Comparison of ENCODE assay signal across 23 cellular contexts in genomic region chr20:53797085-53797484, GRCh38.
"Had no signal": no experiment of that assay in that cellular context is flagged by ENCODE, and none has a peak within 500 bp of the region (broad histone marks: within the 10 kb centered on the region; RNA-seq: fewer than 3 reads in every experiment).

No MANE protein-coding gene starts in this region.

- ATAC-seq: activated CD4-positive, alpha-beta T cell treated with anti-CD3 and anti-CD28 coated beads for 36 hours; activated CD8-positive, alpha-beta T cell treated with anti-CD3 and anti-CD28 coated beads for 36 hours; activated T-helper 17 cell treated with anti-CD3 and anti-CD28 coated beads, Interleukin-2, amount 50 U/mL, for 72 hours had no signal

- H3K9me3 Mint-ChIP-seq: activated CD8-positive, alpha-beta T cell treated with anti-CD3 and anti-CD28 coated beads for 36 hours; activated naive CD4-positive, alpha-beta T cell treated with anti-CD3 and anti-CD28 coated beads for 36 hours; central memory CD8-positive, alpha-beta T cell had no signal

- H3K27ac ChIP-seq: VCaP had no signal

- H3K27ac Mint-ChIP-seq: activated CD4-positive, alpha-beta T cell treated with anti-CD3 and anti-CD28 coated beads for 36 hours; activated CD8-positive, alpha-beta T cell treated with anti-CD3 and anti-CD28 coated beads for 36 hours; activated naive CD4-positive, alpha-beta T cell treated with anti-CD3 and anti-CD28 coated beads for 36 hours; activated naive CD8-positive, alpha-beta T cell; activated T-helper 17 cell treated with anti-CD3 and anti-CD28 coated beads, Interleukin-2, amount 50 U/mL, for 72 hours; brain had no signal

- H3K4me3 Mint-ChIP-seq: activated CD4-positive, alpha-beta T cell treated with anti-CD3 and anti-CD28 coated beads for 36 hours; activated CD8-positive, alpha-beta T cell treated with anti-CD3 and anti-CD28 coated beads for 36 hours; activated naive CD4-positive, alpha-beta T cell treated with anti-CD3 and anti-CD28 coated beads for 36 hours; activated naive CD8-positive, alpha-beta T cell; activated T-helper 17 cell treated with anti-CD3 and anti-CD28 coated beads, Interleukin-2, amount 50 U/mL, for 72 hours; brain; central memory CD8-positive, alpha-beta T cell had no signal

- DNase-seq: activated CD4-positive, alpha-beta T cell treated with anti-CD3 and anti-CD28 coated beads for 36 hours; activated CD4-positive, alpha-beta T cell treated with anti-CD3 and anti-CD28 coated beads, Interleukin-2, amount 50 U/mL, for 1 hour; activated CD4-positive, CD25-positive, alpha-beta regulatory T cell; activated CD8-positive, alpha-beta T cell treated with anti-CD3 and anti-CD28 coated beads for 36 hours; activated gamma-delta T cell; activated naive CD4-positive, alpha-beta T cell treated with anti-CD3 and anti-CD28 coated beads for 36 hours; activated T-cell treated with anti-CD3 and anti-CD28 coated beads for 4 hours; amygdala; Karpas-422; MM.1S; NCI-H1105; NCI-H1436; NCI-H1694 treated with DMSO at 0.1 percent for 48 hours; NCI-H2081; NCI-H510A treated with DMSO at 0.1 percent for 48 hours; SIG-M5; T-helper 2 cell; T1000 had no signal

- H3K36me3 Mint-ChIP-seq: activated naive CD8-positive, alpha-beta T cell; brain had no signal

- H3K27me3 Mint-ChIP-seq: activated CD4-positive, alpha-beta T cell treated with anti-CD3 and anti-CD28 coated beads for 36 hours; activated CD8-positive, alpha-beta T cell treated with anti-CD3 and anti-CD28 coated beads for 36 hours; activated naive CD8-positive, alpha-beta T cell; activated T-helper 17 cell treated with anti-CD3 and anti-CD28 coated beads, Interleukin-2, amount 50 U/mL, for 72 hours; central memory CD8-positive, alpha-beta T cell had no signal

- H3K4me1 Mint-ChIP-seq: activated CD4-positive, alpha-beta T cell treated with anti-CD3 and anti-CD28 coated beads for 36 hours; activated T-helper 17 cell treated with anti-CD3 and anti-CD28 coated beads, Interleukin-2, amount 50 U/mL, for 72 hours; central memory CD8-positive, alpha-beta T cell had no signal
